1 cellular context compared by ENCODE assay signal in the genomic region with DNA sequence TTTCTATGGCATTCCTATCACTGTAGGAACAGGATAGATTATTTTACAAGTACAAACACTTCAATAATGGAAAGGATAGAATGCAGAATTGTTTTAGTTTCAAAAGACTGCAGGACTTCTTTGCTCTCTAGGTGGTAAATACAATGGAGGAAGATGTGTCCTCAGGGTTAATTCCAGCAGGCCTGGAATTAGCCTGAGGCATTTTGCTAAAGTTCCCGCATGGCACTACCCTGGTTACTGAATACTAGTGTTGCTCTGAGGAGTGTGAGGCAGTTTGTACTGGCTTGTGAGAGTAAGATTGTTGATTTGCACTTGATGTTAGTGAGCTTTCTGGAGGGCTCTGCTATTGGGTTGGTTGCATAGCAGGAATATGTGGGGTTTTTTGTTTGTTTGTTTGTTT.
TF ChIP-seq lines count a peak whose summit lies in the region.

No MANE protein-coding gene starts in this region.

TF ChIP-seq in WTC11, 78 proteins besides CTCF, POLR2A, EP300 and RAD21 (continued from another document):
- no peak for TF ChIP-seq ZNF317 (CRISPR knock-in tag; IDR thresholded peaks at IDR 0.05; ENCODE audit: borderline replicate concordance, low read depth)
- TF ChIP-seq, protein P1, sequence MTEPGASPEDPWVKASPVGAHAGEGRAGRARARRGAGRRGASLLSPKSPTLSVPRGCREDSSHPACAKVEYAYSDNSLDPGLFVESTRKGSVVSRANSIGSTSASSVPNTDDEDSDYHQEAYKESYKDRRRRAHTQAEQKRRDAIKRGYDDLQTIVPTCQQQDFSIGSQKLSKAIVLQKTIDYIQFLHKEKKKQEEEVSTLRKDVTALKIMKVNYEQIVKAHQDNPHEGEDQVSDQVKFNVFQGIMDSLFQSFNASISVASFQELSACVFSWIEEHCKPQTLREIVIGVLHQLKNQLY (CRISPR knock-in tag; IDR thresholded peaks at IDR 0.05) = no peak
TF ChIP-seq in WTC11: peak in this region for 0.
